In the genomic region with DNA sequence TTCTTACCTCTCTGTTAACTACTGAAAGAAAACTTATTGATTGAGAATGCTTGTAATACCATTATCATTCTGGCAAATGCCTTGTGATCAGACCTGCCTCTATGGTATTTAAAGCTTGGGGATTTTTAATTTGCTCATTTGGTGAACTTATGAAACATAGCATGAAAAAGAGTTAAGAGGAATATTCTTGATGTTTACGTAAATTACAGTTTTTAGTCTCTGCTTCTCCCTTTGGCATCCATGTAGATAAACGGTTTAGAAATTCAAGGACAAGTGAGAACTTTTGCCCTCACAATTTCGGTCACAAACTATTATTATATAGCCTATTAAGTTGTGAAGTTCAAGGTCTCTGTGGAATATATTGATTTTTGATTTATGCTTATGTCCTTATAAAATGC, we compare ENCODE assay signal across 19 cellular contexts.
"Had no signal": no experiment of that assay in that cellular context is flagged by ENCODE, and none has a peak within 500 bp of the region (broad histone marks: within the 10 kb centered on the region; RNA-seq: fewer than 3 reads in every experiment).

No MANE protein-coding gene starts in this region.

- H3K36me3 ChIP-seq: adrenal gland, colonic mucosa, gastrocnemius medialis, heart left ventricle had no signal

- DNase-seq: activated CD4-positive, alpha-beta T cell treated with anti-CD3 and anti-CD28 coated beads, Interleukin-2, amount 10 ng/mL, durations not matched to agents 7 days and 5 days; activated CD8-positive, alpha-beta memory T cell treated with anti-CD3 and anti-CD28 coated beads for 24 hours; activated CD8-positive, alpha-beta memory T cell treated with anti-CD3 and anti-CD28 coated beads, Interleukin-2, amount 50 U/mL, for 48 hours; activated effector memory CD4-positive, alpha-beta T cell treated with anti-CD3 and anti-CD28 coated beads, Interleukin-2, amount 50 U/mL, for 16 hours; activated T-cell treated with anti-CD3 and anti-CD28 coated beads, Interleukin-2, amount 50 U/mL, for 48 hours; adrenal gland; colonic mucosa; erythroblast; gastrocnemius medialis; heart left ventricle; left ventricle myocardium superior; mesendoderm; naive thymus-derived CD8-positive, alpha-beta T cell; occipital lobe; stimulated activated naive CD8-positive, alpha-beta T cell treated with anti-CD3 and anti-CD28 coated beads, Interleukin-15, Interleukin-2, amounts not matched to agents 100 U/mL and 50 U/mL, for 24 hours; T1000 had no signal

- H3K9me3 ChIP-seq: adrenal gland, colonic mucosa, gastrocnemius medialis, heart left ventricle had no signal

- H3K27ac Mint-ChIP-seq: activated CD4-positive, alpha-beta T cell treated with anti-CD3 and anti-CD28 coated beads, Interleukin-2, amount 10 ng/mL, durations not matched to agents 7 days and 5 days; activated naive CD4-positive, alpha-beta T cell treated with anti-CD3 and anti-CD28 coated beads, Interleukin-2, amount 50 U/mL, for 24 hours; naive thymus-derived CD8-positive, alpha-beta T cell; type B pancreatic cell had no signal

- H3K9me3 Mint-ChIP-seq: activated CD4-positive, alpha-beta T cell treated with anti-CD3 and anti-CD28 coated beads, Interleukin-2, amount 10 ng/mL, durations not matched to agents 7 days and 5 days; activated naive CD4-positive, alpha-beta T cell treated with anti-CD3 and anti-CD28 coated beads, Interleukin-2, amount 50 U/mL, for 24 hours; naive thymus-derived CD8-positive, alpha-beta T cell; type B pancreatic cell had no signal

- H3K27me3 ChIP-seq: adrenal gland, colonic mucosa had no signal

- H3K27ac ChIP-seq: adrenal gland, colonic mucosa, gastrocnemius medialis, heart left ventricle, skin epidermis had no signal

- H3K36me3 Mint-ChIP-seq: activated naive CD4-positive, alpha-beta T cell treated with anti-CD3 and anti-CD28 coated beads, Interleukin-2, amount 50 U/mL, for 24 hours; naive thymus-derived CD8-positive, alpha-beta T cell; type B pancreatic cell had no signal

- H3K4me3 ChIP-seq: adrenal gland, colonic mucosa, skin epidermis had no signal

- H3K4me1 ChIP-seq: adrenal gland, colonic mucosa, heart left ventricle had no signal

- H3K4me3 Mint-ChIP-seq: activated CD4-positive, alpha-beta T cell treated with anti-CD3 and anti-CD28 coated beads, Interleukin-2, amount 10 ng/mL, durations not matched to agents 7 days and 5 days; activated naive CD4-positive, alpha-beta T cell treated with anti-CD3 and anti-CD28 coated beads, Interleukin-2, amount 50 U/mL, for 24 hours; naive thymus-derived CD8-positive, alpha-beta T cell; type B pancreatic cell had no signal

- ATAC-seq: gastrocnemius medialis; heart left ventricle; left ventricle myocardium superior; naive thymus-derived CD8-positive, alpha-beta T cell; stimulated activated naive CD8-positive, alpha-beta T cell treated with anti-CD3 and anti-CD28 coated beads, Interleukin-15, Interleukin-2, amounts not matched to agents 100 U/mL and 50 U/mL, for 24 hours had no signal
